ENCODE assay signal across 29 cellular contexts in genomic region chr22:41642711-41643110, GRCh38. TPM values are rescaled to one million over a fixed set of nuclear protein-coding genes. Genes with fewer than 3 reads are reported as not detected.
DNase-seq lines count a peak whose midpoint lies in the region; ATAC-seq and TF ChIP-seq lines count a peak whose summit lies in the region.
"Had no signal": no experiment of that assay in that cellular context is flagged by ENCODE, and none has a peak within 500 bp of the region (broad histone marks: within the 10 kb centered on the region; RNA-seq: fewer than 3 reads in every experiment).

No MANE protein-coding gene starts in this region.

- ATAC-seq in foreskin keratinocyte, result peak; percentile 41
- ATAC-seq in GM21576 (IDR thresholded peaks at IDR 0.05; ENCODE audit: unreplicated experiment), result no peak
- ATAC-seq: activated CD8-positive, alpha-beta T cell treated with anti-CD3 and anti-CD28 coated beads, Interleukin-2, amount 10 ng/mL, durations not matched to agents 7 days and 5 days; activated naive CD4-positive, alpha-beta T cell treated with anti-CD3 and anti-CD28 coated beads, Interleukin-2, amount 50 U/mL, for 72 hours; left colon; natural killer cell treated with Interleukin-12 subunit alpha and Interleukin-12 subunit beta and Interleukin-15 and Interleukin-18, amount 100 ng/mL, for 72 hours; Right ventricle myocardium inferior; T-helper 17 cell had no signal

- no peaks in the 10 kb centered on the region for H3K27me3 ChIP-seq in foreskin keratinocyte
- H3K27me3 ChIP-seq: BLaER1 treated with 17β-estradiol and CSF1 and Interleukin-3, amounts not matched to agents 10 nM and 100 nM; esophagus squamous epithelium; tibial nerve had no signal

- peak overlapping the region; percentile 55 for H3K27ac Mint-ChIP-seq in HFFc6
- H3K27ac Mint-ChIP-seq: activated CD8-positive, alpha-beta T cell treated with anti-CD3 and anti-CD28 coated beads, Interleukin-2, amount 10 ng/mL, durations not matched to agents 7 days and 5 days; activated naive CD4-positive, alpha-beta T cell treated with anti-CD3 and anti-CD28 coated beads, Interleukin-2, amount 50 U/mL, for 72 hours; activated T-helper 2 cell treated with anti-CD3 and anti-CD28 coated beads, Interferon-gamma antibody, Interleukin-2, Interleukin-4, amounts not matched to agents 10 μg/mL and 5 μg/mL and 100 μg/mL, durations not matched to agents 14 hours and 24 hours and 36 hours; H9; natural killer cell treated with Interleukin-12 subunit alpha and Interleukin-12 subunit beta and Interleukin-15 and Interleukin-18, amount 100 ng/mL, for 72 hours; T-helper 17 cell had no signal

- H3K4me1 Mint-ChIP-seq in HFFc6 (ENCODE audit: low read depth), result peaks cover 16% of the 10 kb centered on the region
- H3K4me1 Mint-ChIP-seq: H9, T-helper 17 cell had no signal

- H3K27ac ChIP-seq in foreskin keratinocyte, result no peak overlapping the region
- H3K27ac ChIP-seq: BLaER1 treated with 17β-estradiol and CSF1 and Interleukin-3, amounts not matched to agents 10 nM and 100 nM; esophagus squamous epithelium; prostate gland; tibial nerve had no signal

- DNase-seq in ELR (ENCODE audit: low read depth), result peak; percentile 52
- no peak for DNase-seq in HFFc6
- DNase-seq in astrocyte of the hippocampus (ENCODE audit: low read depth, low spot score), result peak; percentile 40
- DNase-seq in foreskin keratinocyte, result peak; percentile 64 to 79
- no peak for DNase-seq in OCI-M2 (lab: John Stamatoyannopoulos, UW; ENCODE audit: unreplicated experiment)
- DNase-seq in NCI-H774 (lab: John Stamatoyannopoulos, UW), result no peak
- DNase-seq: activated CD4-positive, alpha-beta T cell treated with anti-CD3 and anti-CD28 coated beads for 1 hour; activated CD8-positive, alpha-beta T cell treated with anti-CD3 and anti-CD28 coated beads, Interleukin-2, amount 10 ng/mL, durations not matched to agents 7 days and 5 days; anterior cingulate cortex; caudate nucleus; EL; esophagus squamous epithelium; H9; left colon; NCI-H1048; NCI-H1694 treated with DMSO at 0.1 percent for 48 hours; occipital lobe; SK-N-SH; stimulated activated CD4-positive, alpha-beta T cell treated with anti-CD3 and anti-CD28 coated beads, Interleukin-15, amount 100 ng/mL, for 24 hours; stimulated activated CD4-positive, alpha-beta T cell treated with anti-CD3 and anti-CD28 coated beads, Interleukin-4, amount 100 ng/mL, for 4 hours; T-helper 17 cell had no signal

- peaks cover 1% of the 10 kb centered on the region; the same call in 1 of the 2 replicates for H3K27me3 Mint-ChIP-seq in HFFc6 (ENCODE audit: insufficient read depth)
- H3K27me3 Mint-ChIP-seq: natural killer cell treated with Interleukin-12 subunit alpha and Interleukin-12 subunit beta and Interleukin-15 and Interleukin-18, amount 100 ng/mL, for 72 hours; T-helper 17 cell had no signal

- no peak overlapping the region for H3K4me3 Mint-ChIP-seq in HFFc6
- H3K4me3 Mint-ChIP-seq: activated CD8-positive, alpha-beta T cell treated with anti-CD3 and anti-CD28 coated beads, Interleukin-2, amount 10 ng/mL, durations not matched to agents 7 days and 5 days; H9; natural killer cell treated with Interleukin-12 subunit alpha and Interleukin-12 subunit beta and Interleukin-15 and Interleukin-18, amount 100 ng/mL, for 72 hours; T-helper 17 cell had no signal

- peaks cover 37% of the 10 kb centered on the region for H3K36me3 Mint-ChIP-seq in HFFc6 (ENCODE audit: low read depth)

- TF ChIP-seq CTCF in HFFc6 (IDR thresholded peaks at IDR 0.05), result no peak
- no peak for TF ChIP-seq CTCF in foreskin keratinocyte (conservative IDR thresholded peaks at IDR 0.05)

- peaks cover 4% of the 10 kb centered on the region for H3K4me1 ChIP-seq in foreskin keratinocyte
- H3K4me1 ChIP-seq: BLaER1 treated with 17β-estradiol and CSF1 and Interleukin-3, amounts not matched to agents 10 nM and 100 nM; esophagus squamous epithelium; prostate gland; tibial nerve had no signal

- no peaks in the 10 kb centered on the region for H3K9me3 Mint-ChIP-seq in HFFc6
- H3K9me3 Mint-ChIP-seq: activated naive CD4-positive, alpha-beta T cell treated with anti-CD3 and anti-CD28 coated beads, Interleukin-2, amount 50 U/mL, for 72 hours; activated T-helper 2 cell treated with anti-CD3 and anti-CD28 coated beads, Interferon-gamma antibody, Interleukin-2, Interleukin-4, amounts not matched to agents 10 μg/mL and 5 μg/mL and 100 μg/mL, durations not matched to agents 14 hours and 24 hours and 36 hours; H9; natural killer cell treated with Interleukin-12 subunit alpha and Interleukin-12 subunit beta and Interleukin-15 and Interleukin-18, amount 100 ng/mL, for 72 hours had no signal

RNA-seq across cellular contexts. Expression of gene XRCC6, which starts 21.6 kb away (rescaled TPM):
- total RNA-seq in HFFc6 (2021; fragmentation: NEBNext Ultra II Directional; extraction: Animal tissue kit (Norgen Biotek cat#: 25700)), result 100 to 1,000 TPM; 324 to 395 (median 373) TPM
- total RNA-seq in foreskin keratinocyte, result 396 and 449 TPM in 2 replicates
- polyA plus RNA-seq in foreskin keratinocyte, result 342 and 412 TPM in 2 replicates

RNA-seq across cellular contexts. Expression of gene DESI1, which starts 21.9 kb away (rescaled TPM):
- 10 to 100 TPM; 41.4 to 53.3 (median 46.1) TPM for total RNA-seq in HFFc6 (2021; fragmentation: NEBNext Ultra II Directional; extraction: Animal tissue kit (Norgen Biotek cat#: 25700))
- 34.1 and 35.7 TPM in 2 replicates for total RNA-seq in foreskin keratinocyte
- 50.6 and 56.4 TPM in 2 replicates for polyA plus RNA-seq in foreskin keratinocyte

RNA-seq across cellular contexts. Expression of gene SNU13, which starts 46.0 kb away (rescaled TPM):
- 100 to 1,000 TPM; 208 to 263 (median 234) TPM for total RNA-seq in HFFc6 (2021; fragmentation: NEBNext Ultra II Directional; extraction: Animal tissue kit (Norgen Biotek cat#: 25700))
- 155 and 157 TPM in 2 replicates for total RNA-seq in foreskin keratinocyte
- polyA plus RNA-seq in foreskin keratinocyte, result 320 and 338 TPM in 2 replicates

RNA-seq across cellular contexts. Expression of gene PMM1, which starts 53.1 kb away (rescaled TPM):
- total RNA-seq in HFFc6 (2021; fragmentation: NEBNext Ultra II Directional; extraction: Animal tissue kit (Norgen Biotek cat#: 25700)), result 10 to 100 TPM; 60.1 to 69.2 (median 64.8) TPM
- total RNA-seq in foreskin keratinocyte, result 25.1 and 26.5 TPM in 2 replicates
- 53.8 and 63.4 TPM in 2 replicates for polyA plus RNA-seq in foreskin keratinocyte

RNA-seq across cellular contexts. Expression of gene MEI1, which starts 56.6 kb away (rescaled TPM):
- total RNA-seq in HFFc6 (2021; fragmentation: NEBNext Ultra II Directional; extraction: Animal tissue kit (Norgen Biotek cat#: 25700)), result under 1 TPM in 4 of 6 experiments, not detected in 2; 0.24 to 0.53 (median 0.34) TPM
- total RNA-seq in foreskin keratinocyte, result 0.14 TPM in 1 of 2 replicates, not detected in the other
- polyA plus RNA-seq in foreskin keratinocyte, result 0.10 and 0.18 TPM in 2 replicates
- polyA plus RNA-seq: SK-N-SH had no signal

Comparison
In these comparisons a context has a peak if more than half of its experiments do, and no peak if none do; other contexts are left out.
1. DNase-seq: peak in ELR (single experiment), astrocyte of the hippocampus (single experiment) and foreskin keratinocyte (2 of 2); none in HFFc6 (single experiment), OCI-M2 (single experiment) and NCI-H774 (single experiment).